In the genomic region with DNA sequence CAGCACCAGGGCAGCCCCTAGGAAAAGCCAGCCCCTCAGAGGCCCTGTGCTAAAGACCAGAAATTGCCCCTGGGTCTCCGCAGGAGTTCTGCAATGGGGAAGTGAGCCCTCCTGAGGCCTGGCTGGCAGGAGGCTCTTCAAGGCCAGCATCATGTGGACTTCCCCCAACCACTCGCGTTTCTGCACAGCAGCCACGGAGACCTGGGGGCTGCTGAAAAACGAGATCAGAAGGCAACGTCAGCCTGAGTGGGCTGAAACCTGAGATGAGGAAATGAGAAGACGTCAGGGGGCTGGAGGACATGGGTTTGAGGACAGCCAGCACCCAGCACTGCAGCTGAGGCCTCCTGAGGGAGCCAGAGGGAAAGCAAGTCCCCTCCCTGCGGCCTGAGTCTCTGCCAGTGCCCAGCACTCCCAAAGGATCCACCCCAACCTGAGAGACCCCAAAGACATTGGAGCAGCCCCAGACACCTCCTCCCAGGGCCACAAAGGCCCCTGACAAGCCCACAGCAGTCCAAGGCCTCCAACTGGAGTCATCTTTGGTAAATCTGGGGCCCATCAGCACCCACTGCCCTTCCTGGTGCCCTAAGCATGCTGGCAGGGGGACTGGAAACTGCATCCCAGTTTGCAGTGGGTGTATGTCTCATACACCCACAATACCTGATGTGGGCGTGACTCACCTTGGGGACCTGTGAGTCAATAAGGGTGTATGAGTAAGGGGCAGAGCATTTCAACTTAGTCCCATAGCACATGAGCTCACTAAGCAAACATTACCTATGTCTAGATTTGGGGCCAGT, we compare ENCODE assay signal across 9 cellular contexts. TPM values are rescaled to one million over a fixed set of nuclear protein-coding genes. Genes with fewer than 3 reads are reported as not detected.
DNase-seq lines count a peak whose midpoint lies in the region; ATAC-seq, FAIRE-seq and TF ChIP-seq lines count a peak whose summit lies in the region.
"Had no signal": no experiment of that assay in that cellular context is flagged by ENCODE, and none has a peak within 500 bp of the region (broad histone marks: within the 10 kb centered on the region; RNA-seq: fewer than 3 reads in every experiment).

No MANE protein-coding gene starts in this region.

- DNase-seq in stimulated activated CD4-positive, alpha-beta T cell treated with anti-CD3 and anti-CD28 coated beads, Interleukin-12 subunit alpha, Interleukin-12 subunit beta, amount 100 ng/mL, for 4 hours, result peak; percentile 60
- DNase-seq in stimulated activated CD4-positive, alpha-beta T cell treated with anti-CD3 and anti-CD28 coated beads, Interleukin-2, amount 100 ng/mL, for 48 hours, result no peak
- DNase-seq in activated B cell treated with CpG ODN at 0.5 μM for 24 hours, result peak; percentile 72
- DNase-seq in keratinocyte (ENCODE audit: low read depth, low spot score), result peak; percentile 99
- DNase-seq in iPS-NIHi7 (ENCODE audit: extremely low spot score), result no peak
- no peak for DNase-seq in left colon

- no peaks in the 10 kb centered on the region for H3K79me2 ChIP-seq in keratinocyte (ENCODE audit: control insufficient read depth, insufficient read depth, low read length)

- peaks cover 64% of the 10 kb centered on the region for H3K4me1 ChIP-seq in keratinocyte (ENCODE audit: control insufficient read depth, extremely low read depth, insufficient read depth, low read length)

- no peaks in the 10 kb centered on the region for H3K9me3 Mint-ChIP-seq in activated B cell treated with CpG ODN at 0.5 μM for 24 hours

- CTCF ChIA-PET in activated B cell treated with CpG ODN at 0.5 μM for 24 hours (lab: Charles Lee), result interaction anchor here (0.7 to 5.7 kb wide), 6 partner anchors 13 to 42 kb away, joined by 3 to 67 read pairs (median 4); no protein-coding TSS in a partner anchor

- peaks cover 100% of the 10 kb centered on the region for H3K4me1 Mint-ChIP-seq in activated B cell treated with CpG ODN at 0.5 μM for 24 hours

- intact Hi-C loops in activated B cell treated with CpG ODN at 0.5 μM for 24 hours (cut with micrococcal nuclease), result loop anchor here (1.0 to 2.0 kb wide), 6 partner anchors 8 to 1056 kb away; partner anchors contain the start of gene UBL7
- intact Hi-C loops in left colon (cut with DNase I, micrococcal nuclease), result no loop called here

- FAIRE-seq in keratinocyte (lab: Jason Lieb, UNC), result peak; percentile 97
- FAIRE-seq: colon had no signal

- H4K20me1 ChIP-seq in keratinocyte (ENCODE audit: control insufficient read depth, extremely low read depth, insufficient read depth, low read length), result no peaks in the 10 kb centered on the region

- H3K27ac ChIP-seq in keratinocyte (ENCODE audit: control insufficient read depth, insufficient read depth, low read length), result peak overlapping the region; percentile 88

- H3K9me1 ChIP-seq in keratinocyte (ENCODE audit: control insufficient read depth, extremely low read depth, insufficient read depth, low read length), result peaks cover 2% of the 10 kb centered on the region

- peak overlapping the region in 1 of 3 experiments; percentile 24 for H3K4me3 ChIP-seq in keratinocyte (ENCODE audit: control insufficient read depth in 2 of 3, extremely low read depth in 1 of 3, insufficient read depth in 2 of 3, low read depth in 1 of 3, low read length in 3 of 3)

- H2AFZ ChIP-seq in keratinocyte (ENCODE audit: control insufficient read depth, low read length), result no peak overlapping the region

- no peaks in the 10 kb centered on the region for H3K36me3 Mint-ChIP-seq in activated B cell treated with CpG ODN at 0.5 μM for 24 hours (ENCODE audit: low read depth)

- no peaks in the 10 kb centered on the region for H3K36me3 ChIP-seq in keratinocyte (ENCODE audit: control insufficient read depth in 2 of 2, extremely low read depth in 1 of 2, insufficient read depth in 2 of 2, low read length in 2 of 2)

- peak overlapping the region; percentile 80 for H3K4me3 Mint-ChIP-seq in activated B cell treated with CpG ODN at 0.5 μM for 24 hours

- POLR2A ChIA-PET in activated B cell treated with CpG ODN at 0.5 μM for 24 hours (lab: Charles Lee), result interaction anchor here (0.6 to 16.5 kb wide), 24 partner anchors 7 to 1057 kb away, joined by 3 to 563 read pairs (median 5); partner anchors contain the start of genes ARID3B, CLK3, CSK and SEMA7A

- H3K27me3 Mint-ChIP-seq in activated B cell treated with CpG ODN at 0.5 μM for 24 hours, result no peaks in the 10 kb centered on the region

- peak overlapping the region; percentile 75 for H3K9ac ChIP-seq in keratinocyte (ENCODE audit: control insufficient read depth, extremely low read depth, insufficient read depth, low read length)

- peak overlapping the region; percentile 74 for H3K4me2 ChIP-seq in keratinocyte (ENCODE audit: control insufficient read depth, extremely low read depth, insufficient read depth, low read depth, low read length)

- H3K27me3 ChIP-seq in keratinocyte (ENCODE audit: control insufficient read depth, extremely low read depth, insufficient read depth, low read length), result no peaks in the 10 kb centered on the region

- dilution Hi-C loops in keratinocyte (cut with MboI; ENCODE audit: extremely low pct_ligation_motif_present, low sequenced_read_pairs), result no loop called here

- H3K27ac Mint-ChIP-seq in activated B cell treated with CpG ODN at 0.5 μM for 24 hours, result peak overlapping the region; percentile 99

- peak; percentile 24 for ATAC-seq in HG03196 (IDR thresholded peaks at IDR 0.05; ENCODE audit: unreplicated experiment)
- peak; percentile 66 for ATAC-seq in activated B cell treated with CpG ODN at 0.5 μM for 24 hours (ENCODE audit: low read depth)
- ATAC-seq in GM19467 (IDR thresholded peaks at IDR 0.05; ENCODE audit: unreplicated experiment), result no peak
- no peak for ATAC-seq in left colon

- H3K9me3 ChIP-seq in keratinocyte (ENCODE audit: control insufficient read depth, low read depth, low read length), result no peaks in the 10 kb centered on the region

- TF ChIP-seq CTCF in activated B cell treated with CpG ODN at 0.5 μM for 24 hours (IDR thresholded peaks at IDR 0.05) (no peak), keratinocyte (optimal IDR thresholded peaks at IDR 0.05 in 1 of 3, IDR thresholded peaks at IDR 0.05 in 1 of 3, conservative IDR thresholded peaks at IDR 0.05 in 1 of 3; ENCODE audit: extremely low read depth in 1 of 3, insufficient read depth in 2 of 3, low read length in 3 of 3) (no peak)

RNA-seq across cellular contexts. Expression of gene CYP11A1, which starts 29.2 kb away (rescaled TPM):
- total RNA-seq in activated B cell treated with CpG ODN at 0.5 μM for 24 hours (not detected in 2 replicates), left colon (under 1 TPM in 1 of 2 donors, not detected in 1; 0.31 TPM)
- polyA plus RNA-seq in keratinocyte, result 0.27 TPM in 1 of 3 replicates, not detected in the others
- polyA plus RNA-seq in keratinocyte (2011; ENCODE audit: low read depth), result not detected
- 0.13 and 0.25 TPM in 2 replicates for polyA plus RNA-seq in keratinocyte (2011; cell fraction: cytosol; rRNA removed)
- 0.22 and 0.24 TPM in 2 replicates for polyA plus RNA-seq in keratinocyte (2011; cell fraction: nucleus; rRNA removed)
- polyA plus RNA-seq in keratinocyte (2012; ENCODE audit: low replicate concordance), result not detected in 2 replicates
- polyA minus RNA-seq in keratinocyte, result 0.13 TPM in 1 of 3 replicates, not detected in the others
- polyA minus RNA-seq in keratinocyte (2011; cell fraction: cytosol; rRNA and poly(A)+ RNA removed), result 2.1 TPM
- 1.2 TPM in 1 of 2 replicates, not detected in the other for polyA minus RNA-seq in keratinocyte (2011; cell fraction: nucleus; rRNA and poly(A)+ RNA removed)

RNA-seq across cellular contexts. Expression of gene SEMA7A, which starts 37.1 kb away (rescaled TPM):
- total RNA-seq in activated B cell treated with CpG ODN at 0.5 μM for 24 hours, result 159 and 178 TPM in 2 replicates
- 8.0 to 15.5 TPM (median 8.1 TPM) in 3 replicates for polyA plus RNA-seq in keratinocyte
- polyA plus RNA-seq in keratinocyte (2011; ENCODE audit: low read depth), result 6.4 TPM
- 3.7 and 3.8 TPM in 2 replicates for polyA plus RNA-seq in keratinocyte (2011; cell fraction: cytosol; rRNA removed)
- polyA plus RNA-seq in keratinocyte (2011; cell fraction: nucleus; rRNA removed), result 21.0 and 21.5 TPM in 2 replicates
- polyA plus RNA-seq in keratinocyte (2012; ENCODE audit: low replicate concordance), result 12.2 and 17.7 TPM in 2 replicates
- polyA minus RNA-seq in keratinocyte, result 15.0 to 36.5 TPM (median 16.5 TPM) in 3 replicates
- polyA minus RNA-seq in keratinocyte (2011; cell fraction: cytosol; rRNA and poly(A)+ RNA removed), result 11.1 TPM
- 22.6 and 23.0 TPM in 2 replicates for polyA minus RNA-seq in keratinocyte (2011; cell fraction: nucleus; rRNA and poly(A)+ RNA removed)
- total RNA-seq in left colon, result 1 to 10 TPM in 1 of 2 donors, under 1 TPM in 1; 0.79 to 1.7 TPM

Comparison
In these comparisons a context has a peak if more than half of its experiments do, and no peak if none do; other contexts are left out.
1. DNase-seq: peak in stimulated activated CD4-positive, alpha-beta T cell treated with anti-CD3 and anti-CD28 coated beads, Interleukin-12 subunit alpha, Interleukin-12 subunit beta, amount 100 ng/mL, for 4 hours (single experiment), activated B cell treated with CpG ODN at 0.5 μM for 24 hours (single experiment) and keratinocyte (single experiment); none in stimulated activated CD4-positive, alpha-beta T cell treated with anti-CD3 and anti-CD28 coated beads, Interleukin-2, amount 100 ng/mL, for 48 hours (0 of 2), iPS-NIHi7 (single experiment) and left colon (0 of 2).
2. ATAC-seq: peak in HG03196 (single experiment) and activated B cell treated with CpG ODN at 0.5 μM for 24 hours (single experiment); none in GM19467 (single experiment) and left colon (single experiment).
3. RNA of gene SEMA7A, which starts 37.1 kb away (total RNA-seq): 159 to 178 TPM in activated B cell treated with CpG ODN at 0.5 μM for 24 hours; 0.79 to 1.7 TPM in left colon; every median in the first group is over 10 times any median in the second.